In the genomic region with DNA sequence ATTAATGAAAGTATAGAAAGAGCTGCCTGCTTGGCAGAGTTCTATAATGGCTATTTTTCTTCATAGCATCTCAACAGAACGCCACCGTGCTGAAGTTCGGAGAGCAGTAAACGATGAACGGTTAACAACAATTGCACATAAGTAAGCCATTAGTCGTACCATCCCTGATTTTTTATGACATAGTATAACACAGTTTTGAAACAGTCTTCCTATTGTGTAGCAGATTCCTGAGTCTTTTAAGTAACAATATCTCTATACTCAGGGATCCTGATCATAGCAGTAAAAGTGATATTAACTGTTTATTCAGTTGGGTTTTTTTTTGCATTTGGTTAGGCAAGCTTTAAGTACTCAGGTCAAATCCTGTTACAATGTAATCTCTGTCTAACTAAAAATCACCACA, we compare ENCODE assay signal across 15 cellular contexts.
"Had no signal": no experiment of that assay in that cellular context is flagged by ENCODE, and none has a peak within 500 bp of the region (broad histone marks: within the 10 kb centered on the region; RNA-seq: fewer than 3 reads in every experiment).

No MANE protein-coding gene starts in this region.

- H3K27me3 ChIP-seq: esophagus muscularis mucosa, ovary, suprapubic skin, upper lobe of left lung had no signal

- H3K9me3 ChIP-seq: esophagus muscularis mucosa, ovary, suprapubic skin, upper lobe of left lung had no signal

- DNase-seq: activated CD4-positive, alpha-beta T cell treated with anti-CD3 and anti-CD28 coated beads, Interleukin-2, amount 50 U/mL, for 48 hours; activated CD8-positive, alpha-beta memory T cell treated with anti-CD3 and anti-CD28 coated beads, Interleukin-2, amount 10 ng/mL, durations not matched to agents 7 days and 5 days; activated gamma-delta T cell; activated naive CD8-positive, alpha-beta T cell treated with anti-CD3 and anti-CD28 coated beads for 36 hours; activated T-cell treated with anti-CD3 and anti-CD28 coated beads, Interleukin-2, amount 50 U/mL, for 24 hours; dermis blood vessel endothelial cell; ovary; stimulated activated CD4-positive, alpha-beta T cell treated with anti-CD3 and anti-CD28 coated beads, Interleukin-2, amount 100 ng/mL, for 48 hours; stimulated activated naive CD4-positive, alpha-beta T cell treated with Interleukin-2 at 50 U/mL for 16 hours; T-helper 2 cell; upper lobe of left lung had no signal

- H3K27ac ChIP-seq: esophagus muscularis mucosa, ovary, suprapubic skin, upper lobe of left lung had no signal

- H3K4me3 Mint-ChIP-seq: activated CD8-positive, alpha-beta memory T cell treated with anti-CD3 and anti-CD28 coated beads, Interleukin-2, amount 10 ng/mL, durations not matched to agents 7 days and 5 days; activated naive CD8-positive, alpha-beta T cell treated with anti-CD3 and anti-CD28 coated beads for 36 hours; activated T-cell treated with anti-CD3 and anti-CD28 coated beads, Interleukin-2, amount 50 U/mL, for 24 hours; neural crest cell had no signal

- H3K27ac Mint-ChIP-seq: activated CD8-positive, alpha-beta memory T cell treated with anti-CD3 and anti-CD28 coated beads, Interleukin-2, amount 10 ng/mL, durations not matched to agents 7 days and 5 days; activated naive CD8-positive, alpha-beta T cell treated with anti-CD3 and anti-CD28 coated beads for 36 hours; activated T-cell treated with anti-CD3 and anti-CD28 coated beads, Interleukin-2, amount 50 U/mL, for 24 hours had no signal

- H3K4me1 ChIP-seq: suprapubic skin, upper lobe of left lung had no signal

- H3K4me3 ChIP-seq: esophagus muscularis mucosa, ovary, suprapubic skin, upper lobe of left lung had no signal

- ATAC-seq: activated CD4-positive, CD25-positive, alpha-beta regulatory T cell treated with anti-CD3 and anti-CD28 coated beads, Interleukin-2, amount 50 U/mL, for 24 hours; activated CD8-positive, alpha-beta memory T cell treated with anti-CD3 and anti-CD28 coated beads, Interleukin-2, amount 10 ng/mL, durations not matched to agents 7 days and 5 days had no signal

- H3K9me3 Mint-ChIP-seq: activated naive CD8-positive, alpha-beta T cell treated with anti-CD3 and anti-CD28 coated beads for 36 hours; activated T-cell treated with anti-CD3 and anti-CD28 coated beads, Interleukin-2, amount 50 U/mL, for 24 hours; neural crest cell had no signal

- H3K36me3 ChIP-seq: ovary had no signal

- H3K27me3 Mint-ChIP-seq: activated CD8-positive, alpha-beta memory T cell treated with anti-CD3 and anti-CD28 coated beads, Interleukin-2, amount 10 ng/mL, durations not matched to agents 7 days and 5 days; activated naive CD8-positive, alpha-beta T cell treated with anti-CD3 and anti-CD28 coated beads for 36 hours; activated T-cell treated with anti-CD3 and anti-CD28 coated beads, Interleukin-2, amount 50 U/mL, for 24 hours had no signal
